10 cellular contexts compared by ENCODE assay signal in the genomic region with DNA sequence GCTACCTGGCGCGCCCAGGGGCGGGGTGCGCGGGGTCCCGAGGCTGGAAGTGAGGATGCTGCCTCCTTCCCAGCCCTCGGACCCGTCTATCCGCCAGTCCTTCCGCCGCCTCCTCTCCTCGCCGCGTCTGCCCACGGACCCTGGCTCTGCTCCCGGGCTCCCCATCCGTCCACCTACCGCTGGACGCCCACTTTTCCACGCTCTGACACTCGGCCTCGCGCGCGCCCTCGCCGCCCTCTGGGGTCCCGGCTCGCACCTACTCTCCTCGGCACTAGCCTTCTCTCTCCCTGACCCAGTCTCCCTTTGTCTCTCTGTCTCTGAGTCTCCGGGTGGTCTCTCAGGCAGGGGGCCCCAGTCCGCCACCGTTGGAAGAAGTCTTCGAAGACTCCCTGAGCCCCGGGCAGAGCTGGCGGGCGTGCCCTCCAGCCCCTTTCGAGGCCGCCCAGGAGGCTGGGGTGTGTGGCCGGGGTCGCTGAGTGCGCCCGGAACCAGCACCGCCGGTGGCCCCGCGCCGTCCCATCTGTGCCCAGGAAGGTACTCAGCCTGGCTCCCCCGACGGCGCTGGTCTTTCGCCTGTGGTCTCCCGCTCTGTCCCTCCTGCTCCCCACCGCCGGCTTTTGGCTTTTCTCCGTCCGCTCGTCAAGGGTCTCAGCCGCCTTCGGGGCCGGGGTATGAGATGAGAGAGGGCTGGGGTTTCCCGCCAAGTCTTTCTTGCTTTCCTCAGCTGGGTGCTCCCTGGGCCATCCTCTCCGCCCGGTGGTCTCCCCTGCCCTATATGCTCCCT. TPM values are rescaled to one million over a fixed set of nuclear protein-coding genes. Genes with fewer than 3 reads are reported as not detected.
DNase-seq lines count a peak whose midpoint lies in the region; ATAC-seq and TF ChIP-seq lines count a peak whose summit lies in the region.
"Had no signal": no experiment of that assay in that cellular context is flagged by ENCODE, and none has a peak within 500 bp of the region (broad histone marks: within the 10 kb centered on the region; RNA-seq: fewer than 3 reads in every experiment).

No MANE protein-coding gene starts in this region.

- H3K27ac Mint-ChIP-seq in osteocyte (ENCODE audit: unreplicated experiment), result no peak overlapping the region

- no peaks in the 10 kb centered on the region for H3K9me3 Mint-ChIP-seq in osteocyte (ENCODE audit: unreplicated experiment)

- no peaks in the 10 kb centered on the region for H3K27me3 ChIP-seq in NT2/D1 (ENCODE audit: insufficient read depth, insufficient read length)
- H3K27me3 ChIP-seq in effector memory CD4-positive, alpha-beta T cell (replicated peaks; ENCODE audit: control insufficient read depth, insufficient read depth, low read length, poor library complexity, severe bottlenecking), result peaks cover 30% of the 10 kb centered on the region

- H3K4me1 Mint-ChIP-seq in osteocyte (ENCODE audit: unreplicated experiment), result peaks cover 21% of the 10 kb centered on the region

- H3K4me3 ChIP-seq in NT2/D1 (ENCODE audit: insufficient read length, low read depth), result peak overlapping the region; percentile 80
- H3K4me3 ChIP-seq in effector memory CD4-positive, alpha-beta T cell (ENCODE audit: insufficient read depth, low read depth, low read length, poor library complexity, severe bottlenecking), result peak overlapping the region; percentile 25

- H3K4me1 ChIP-seq in NT2/D1 (ENCODE audit: insufficient read depth, insufficient read length), result peaks cover 10% of the 10 kb centered on the region
- H3K4me1 ChIP-seq in effector memory CD4-positive, alpha-beta T cell (ENCODE audit: control insufficient read depth, insufficient read depth, low read length, poor library complexity, severe bottlenecking), result peaks cover 27% of the 10 kb centered on the region

- H3K9ac ChIP-seq in NT2/D1 (ENCODE audit: insufficient read length, low read depth), result peak overlapping the region; percentile 90

- H3K27me3 Mint-ChIP-seq in osteocyte (ENCODE audit: unreplicated experiment), result peaks cover 51% of the 10 kb centered on the region

- no peak for TF ChIP-seq CTCF in osteocyte (IDR thresholded peaks at IDR 0.05)

- no peaks in the 10 kb centered on the region for H3K36me3 ChIP-seq in NT2/D1 (ENCODE audit: insufficient read depth, insufficient read length, low read length)
- no peaks in the 10 kb centered on the region for H3K36me3 ChIP-seq in effector memory CD4-positive, alpha-beta T cell (ENCODE audit: control insufficient read depth, insufficient read depth, low read length)

- ATAC-seq in GM18519 (IDR thresholded peaks at IDR 0.05; ENCODE audit: low FRiP score, unreplicated experiment), result no peak
- ATAC-seq in GM18511 (IDR thresholded peaks at IDR 0.05; ENCODE audit: unreplicated experiment), result no peak

- no peaks in the 10 kb centered on the region for H3K9me3 ChIP-seq in NT2/D1 (ENCODE audit: insufficient read depth, low read length)
- H3K9me3 ChIP-seq in effector memory CD4-positive, alpha-beta T cell (ENCODE audit: control insufficient read depth, low read length), result no peaks in the 10 kb centered on the region

- no peaks in the 10 kb centered on the region for H3K36me3 Mint-ChIP-seq in osteocyte (ENCODE audit: unreplicated experiment)

- H3K27ac ChIP-seq in effector memory CD4-positive, alpha-beta T cell (ENCODE audit: insufficient read depth, low read length, poor library complexity, severe bottlenecking), result no peak overlapping the region

- peak overlapping the region; percentile 61 for H3K4me3 Mint-ChIP-seq in osteocyte (ENCODE audit: unreplicated experiment)

- DNase-seq in Daoy (ENCODE audit: low read depth), result peak; percentile 26
- DNase-seq in NT2/D1 (ENCODE audit: low read depth, low spot score), result no peak
- DNase-seq in effector memory CD4-positive, alpha-beta T cell, result no peak
- DNase-seq in osteocyte (ENCODE audit: extremely low spot score, unreplicated experiment), result no peak
- no peak for DNase-seq in dermis blood vessel endothelial cell
- DNase-seq: GDM1, left cardiac atrium, Right ventricle myocardium superior had no signal

RNA-seq across cellular contexts. Expression of gene DRAXIN, which starts 0.6 kb away (rescaled TPM):
- total RNA-seq in Daoy (2014; rRNA removed; shearing (Covaris generic)), result 0.86 and 0.97 TPM in 2 replicates
- total RNA-seq in osteocyte (0.10 and 0.21 TPM in 2 replicates), dermis blood vessel endothelial cell (0.14 and 0.17 TPM in 2 replicates)

RNA-seq across cellular contexts. Expression of gene MAD2L2, which starts 11.2 kb away (rescaled TPM):
- total RNA-seq in Daoy (2014; rRNA removed; shearing (Covaris generic)), result 80.3 and 91.7 TPM in 2 replicates
- 48.0 and 50.1 TPM in 2 replicates for total RNA-seq in osteocyte
- 34.9 and 45.3 TPM in 2 replicates for total RNA-seq in dermis blood vessel endothelial cell

RNA-seq across cellular contexts. Expression of gene FBXO6, which starts 28.1 kb away (rescaled TPM):
- total RNA-seq in Daoy (2014; rRNA removed; shearing (Covaris generic)), result 1.1 and 2.4 TPM in 2 replicates
- 7.8 and 8.4 TPM in 2 replicates for total RNA-seq in osteocyte
- total RNA-seq in dermis blood vessel endothelial cell, result 1.4 and 3.6 TPM in 2 replicates

RNA-seq across cellular contexts. Expression of gene FBXO44, which starts 37.4 kb away (rescaled TPM):
- 2.7 and 6.3 TPM in 2 replicates for total RNA-seq in Daoy (2014; rRNA removed; shearing (Covaris generic))
- total RNA-seq in osteocyte, result 27.7 and 29.6 TPM in 2 replicates
- total RNA-seq in dermis blood vessel endothelial cell, result 7.3 and 15.8 TPM in 2 replicates

RNA-seq across cellular contexts. Expression of gene FBXO2, which starts 37.9 kb away (rescaled TPM):
- total RNA-seq in Daoy (2014; rRNA removed; shearing (Covaris generic)), result 1.4 TPM in 1 of 2 replicates, not detected in the other
- 1.4 and 2.0 TPM in 2 replicates for total RNA-seq in osteocyte
- total RNA-seq in dermis blood vessel endothelial cell, result 1.7 and 1.9 TPM in 2 replicates
